23 cellular contexts compared by ENCODE assay signal in the genomic region with DNA sequence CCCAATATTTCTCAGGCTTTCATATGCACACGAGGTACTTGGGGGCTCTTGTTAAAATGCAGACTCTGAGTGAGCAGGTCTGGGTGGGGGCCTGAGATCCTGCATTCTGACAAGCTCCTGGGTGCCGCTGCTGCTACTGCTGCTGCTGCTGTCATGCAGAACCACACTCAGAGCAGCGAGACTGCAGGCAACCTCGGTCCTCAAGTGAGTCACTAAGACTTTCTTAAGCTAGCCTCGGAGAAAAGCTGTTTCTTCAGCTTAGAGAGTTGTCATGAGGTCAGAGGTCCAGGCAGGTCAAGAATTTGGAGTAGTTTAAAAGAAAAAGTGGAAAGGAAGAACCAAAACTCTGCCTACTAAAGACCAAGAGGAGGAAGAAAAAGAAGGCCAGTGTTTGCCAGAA.
DNase-seq lines count a peak whose midpoint lies in the region; ATAC-seq, FAIRE-seq and TF ChIP-seq lines count a peak whose summit lies in the region.
"Had no signal": no experiment of that assay in that cellular context is flagged by ENCODE, and none has a peak within 500 bp of the region (broad histone marks: within the 10 kb centered on the region; RNA-seq: fewer than 3 reads in every experiment).

No MANE protein-coding gene starts in this region.

- H3K36me3 Mint-ChIP-seq in progenitor cell of endocrine pancreas (ENCODE audit: insufficient read depth) = peaks cover 3% of the 10 kb centered on the region
- no peaks in the 10 kb centered on the region for H3K36me3 Mint-ChIP-seq in effector memory CD8-positive, alpha-beta T cell (ENCODE audit: insufficient read depth)

- TF ChIP-seq CTCF in fibroblast of mammary gland (conservative IDR thresholded peaks at IDR 0.05; ENCODE audit: control insufficient read depth, insufficient read depth, low read depth, low read length) (no peak), progenitor cell of endocrine pancreas (IDR thresholded peaks at IDR 0.05; ENCODE audit: unreplicated experiment) (no peak), D721Med (IDR thresholded peaks at IDR 0.05; ENCODE audit: insufficient read depth, missing control alignments) (no peak)

- H3K4me1 Mint-ChIP-seq in progenitor cell of endocrine pancreas (ENCODE audit: low read depth) = peaks cover 55% of the 10 kb centered on the region
- H3K4me1 Mint-ChIP-seq in effector memory CD8-positive, alpha-beta T cell (ENCODE audit: low read depth in 2 of 2) = no peaks in the 10 kb centered on the region
- H3K4me1 Mint-ChIP-seq: activated naive CD8-positive, alpha-beta T cell treated with anti-CD3 and anti-CD28 coated beads, Interleukin-2, amount 50 U/mL, for 24 hours had no signal

- FAIRE-seq in D721Med (lab: Jason Lieb, UNC) = no peak

- H3K27me3 Mint-ChIP-seq in progenitor cell of endocrine pancreas = no peaks in the 10 kb centered on the region
- peaks cover 0 to 15% of the 10 kb centered on the region in 2 donors for H3K27me3 Mint-ChIP-seq in effector memory CD8-positive, alpha-beta T cell
- H3K27me3 Mint-ChIP-seq: activated naive CD8-positive, alpha-beta T cell treated with anti-CD3 and anti-CD28 coated beads, Interleukin-2, amount 50 U/mL, for 24 hours; CD4-positive, alpha-beta T cell had no signal

- peak; percentile 29 for DNase-seq in EL
- DNase-seq in RPMI7951 (ENCODE audit: low read depth) = peak; percentile 64
- peak; percentile 52 for DNase-seq in fibroblast of mammary gland (ENCODE audit: low read depth)
- DNase-seq in progenitor cell of endocrine pancreas (ENCODE audit: low spot score, unreplicated experiment) = no peak
- no peak for DNase-seq in activated CD4-positive, alpha-beta T cell treated with anti-CD3 and anti-CD28 coated beads, Interleukin-2, amount 50 U/mL, for 1 hour
- DNase-seq in D721Med (ENCODE audit: insufficient read length, low spot score) = no peak
- DNase-seq in effector memory CD8-positive, alpha-beta T cell = no peak
- DNase-seq in T-helper 1 cell = no peak
- DNase-seq: activated naive CD8-positive, alpha-beta T cell treated with anti-CD3 and anti-CD28 coated beads, Interleukin-2, amount 50 U/mL, for 24 hours; CD4-positive, alpha-beta T cell; DMS79 treated with DMSO at 0.1 percent for 48 hours; effector CD4-positive, alpha-beta T cell; foreskin keratinocyte; H9; KBM-7; midbrain; NCI-H1092; retina; stimulated activated naive CD4-positive, alpha-beta T cell had no signal

- no peaks in the 10 kb centered on the region for H3K9me3 Mint-ChIP-seq in progenitor cell of endocrine pancreas (ENCODE audit: low read depth)
- H3K9me3 Mint-ChIP-seq in effector memory CD8-positive, alpha-beta T cell = no peaks in the 10 kb centered on the region
- H3K9me3 Mint-ChIP-seq: activated naive CD8-positive, alpha-beta T cell treated with anti-CD3 and anti-CD28 coated beads, Interleukin-2, amount 50 U/mL, for 24 hours; CD4-positive, alpha-beta T cell; H9; T-helper 2 cell treated with Interferon-gamma antibody and Interleukin-4, amounts not matched to agents 5 μg/mL and 100 μg/mL, for 36 hours had no signal

- no peak for ATAC-seq in effector memory CD8-positive, alpha-beta T cell (replicated peaks)
- ATAC-seq: activated CD4-positive, CD25-positive, alpha-beta regulatory T cell treated with anti-CD3 and anti-CD28 coated beads, Interleukin-2, amount 50 U/mL, for 24 hours; activated naive CD8-positive, alpha-beta T cell treated with anti-CD3 and anti-CD28 coated beads, Interleukin-2, amount 50 U/mL, for 24 hours; foreskin keratinocyte had no signal

- H3K4me3 ChIP-seq in fibroblast of mammary gland (ENCODE audit: control insufficient read depth, low read depth, low read length) = no peak overlapping the region
- H3K4me3 ChIP-seq: SJSA1, tibial nerve had no signal

- no peak overlapping the region for H3K4me3 Mint-ChIP-seq in progenitor cell of endocrine pancreas (ENCODE audit: low read depth)
- no peak overlapping the region for H3K4me3 Mint-ChIP-seq in effector memory CD8-positive, alpha-beta T cell
- H3K4me3 Mint-ChIP-seq: activated naive CD8-positive, alpha-beta T cell treated with anti-CD3 and anti-CD28 coated beads, Interleukin-2, amount 50 U/mL, for 24 hours; CD4-positive, alpha-beta T cell; H9; T-helper 2 cell treated with Interferon-gamma antibody and Interleukin-4, amounts not matched to agents 5 μg/mL and 100 μg/mL, for 36 hours had no signal

- H3K27ac Mint-ChIP-seq in progenitor cell of endocrine pancreas = peak overlapping the region; percentile 25
- H3K27ac Mint-ChIP-seq in effector memory CD8-positive, alpha-beta T cell = no peak overlapping the region
- H3K27ac Mint-ChIP-seq: activated naive CD8-positive, alpha-beta T cell treated with anti-CD3 and anti-CD28 coated beads, Interleukin-2, amount 50 U/mL, for 24 hours; CD4-positive, alpha-beta T cell; H9; T-helper 2 cell treated with Interferon-gamma antibody and Interleukin-4, amounts not matched to agents 5 μg/mL and 100 μg/mL, for 36 hours had no signal

Comparison
In these comparisons a context has a peak if more than half of its experiments do, and no peak if none do; other contexts are left out.
1. DNase-seq: peak in EL (single experiment), RPMI7951 (single experiment) and fibroblast of mammary gland (single experiment); none in progenitor cell of endocrine pancreas (single experiment), activated CD4-positive, alpha-beta T cell treated with anti-CD3 and anti-CD28 coated beads, Interleukin-2, amount 50 U/mL, for 1 hour (single experiment), D721Med (single experiment), effector memory CD8-positive, alpha-beta T cell (0 of 3) and T-helper 1 cell (0 of 5).